1 cellular context compared by ENCODE assay signal in the genomic region with DNA sequence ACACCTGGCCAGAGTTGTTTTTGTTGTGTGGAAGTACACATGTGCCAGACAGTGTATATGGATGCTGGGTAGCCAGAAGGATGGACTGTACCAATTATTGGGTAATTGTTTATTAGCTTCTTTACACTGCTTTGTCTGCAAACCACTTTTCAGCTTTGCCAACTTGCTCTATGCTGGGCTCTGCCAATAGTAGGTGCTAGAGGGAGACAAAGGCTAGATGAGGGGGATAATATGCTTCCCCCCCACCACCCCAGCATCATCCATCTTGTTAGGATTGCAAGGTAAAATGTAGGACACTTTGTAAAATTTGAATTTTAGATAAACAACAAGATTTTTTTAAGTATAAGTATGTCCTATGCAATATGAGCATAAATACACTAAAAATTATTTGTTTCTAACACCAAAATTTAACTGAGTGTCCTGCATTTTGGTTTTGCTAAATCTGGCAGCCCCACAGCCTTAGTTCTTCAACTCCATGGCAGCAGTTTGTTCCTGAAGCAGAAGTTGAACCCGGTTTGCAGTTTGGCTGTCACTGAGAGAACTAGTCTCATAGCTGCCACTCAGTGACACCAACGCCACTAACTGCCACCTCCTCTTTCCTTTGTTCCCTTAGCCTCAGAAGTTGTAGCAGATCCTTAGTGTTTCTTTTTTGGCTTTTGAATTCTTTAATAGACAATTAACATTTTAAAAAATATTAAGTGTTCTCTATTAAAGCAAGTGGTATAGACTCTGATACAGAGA.
TF ChIP-seq lines count a peak whose summit lies in the region.

No MANE protein-coding gene starts in this region.

TF ChIP-seq in GM23338, 12 proteins besides CTCF, POLR2A, EP300 and RAD21 (continued from another document):
- TF ChIP-seq, protein P1, sequence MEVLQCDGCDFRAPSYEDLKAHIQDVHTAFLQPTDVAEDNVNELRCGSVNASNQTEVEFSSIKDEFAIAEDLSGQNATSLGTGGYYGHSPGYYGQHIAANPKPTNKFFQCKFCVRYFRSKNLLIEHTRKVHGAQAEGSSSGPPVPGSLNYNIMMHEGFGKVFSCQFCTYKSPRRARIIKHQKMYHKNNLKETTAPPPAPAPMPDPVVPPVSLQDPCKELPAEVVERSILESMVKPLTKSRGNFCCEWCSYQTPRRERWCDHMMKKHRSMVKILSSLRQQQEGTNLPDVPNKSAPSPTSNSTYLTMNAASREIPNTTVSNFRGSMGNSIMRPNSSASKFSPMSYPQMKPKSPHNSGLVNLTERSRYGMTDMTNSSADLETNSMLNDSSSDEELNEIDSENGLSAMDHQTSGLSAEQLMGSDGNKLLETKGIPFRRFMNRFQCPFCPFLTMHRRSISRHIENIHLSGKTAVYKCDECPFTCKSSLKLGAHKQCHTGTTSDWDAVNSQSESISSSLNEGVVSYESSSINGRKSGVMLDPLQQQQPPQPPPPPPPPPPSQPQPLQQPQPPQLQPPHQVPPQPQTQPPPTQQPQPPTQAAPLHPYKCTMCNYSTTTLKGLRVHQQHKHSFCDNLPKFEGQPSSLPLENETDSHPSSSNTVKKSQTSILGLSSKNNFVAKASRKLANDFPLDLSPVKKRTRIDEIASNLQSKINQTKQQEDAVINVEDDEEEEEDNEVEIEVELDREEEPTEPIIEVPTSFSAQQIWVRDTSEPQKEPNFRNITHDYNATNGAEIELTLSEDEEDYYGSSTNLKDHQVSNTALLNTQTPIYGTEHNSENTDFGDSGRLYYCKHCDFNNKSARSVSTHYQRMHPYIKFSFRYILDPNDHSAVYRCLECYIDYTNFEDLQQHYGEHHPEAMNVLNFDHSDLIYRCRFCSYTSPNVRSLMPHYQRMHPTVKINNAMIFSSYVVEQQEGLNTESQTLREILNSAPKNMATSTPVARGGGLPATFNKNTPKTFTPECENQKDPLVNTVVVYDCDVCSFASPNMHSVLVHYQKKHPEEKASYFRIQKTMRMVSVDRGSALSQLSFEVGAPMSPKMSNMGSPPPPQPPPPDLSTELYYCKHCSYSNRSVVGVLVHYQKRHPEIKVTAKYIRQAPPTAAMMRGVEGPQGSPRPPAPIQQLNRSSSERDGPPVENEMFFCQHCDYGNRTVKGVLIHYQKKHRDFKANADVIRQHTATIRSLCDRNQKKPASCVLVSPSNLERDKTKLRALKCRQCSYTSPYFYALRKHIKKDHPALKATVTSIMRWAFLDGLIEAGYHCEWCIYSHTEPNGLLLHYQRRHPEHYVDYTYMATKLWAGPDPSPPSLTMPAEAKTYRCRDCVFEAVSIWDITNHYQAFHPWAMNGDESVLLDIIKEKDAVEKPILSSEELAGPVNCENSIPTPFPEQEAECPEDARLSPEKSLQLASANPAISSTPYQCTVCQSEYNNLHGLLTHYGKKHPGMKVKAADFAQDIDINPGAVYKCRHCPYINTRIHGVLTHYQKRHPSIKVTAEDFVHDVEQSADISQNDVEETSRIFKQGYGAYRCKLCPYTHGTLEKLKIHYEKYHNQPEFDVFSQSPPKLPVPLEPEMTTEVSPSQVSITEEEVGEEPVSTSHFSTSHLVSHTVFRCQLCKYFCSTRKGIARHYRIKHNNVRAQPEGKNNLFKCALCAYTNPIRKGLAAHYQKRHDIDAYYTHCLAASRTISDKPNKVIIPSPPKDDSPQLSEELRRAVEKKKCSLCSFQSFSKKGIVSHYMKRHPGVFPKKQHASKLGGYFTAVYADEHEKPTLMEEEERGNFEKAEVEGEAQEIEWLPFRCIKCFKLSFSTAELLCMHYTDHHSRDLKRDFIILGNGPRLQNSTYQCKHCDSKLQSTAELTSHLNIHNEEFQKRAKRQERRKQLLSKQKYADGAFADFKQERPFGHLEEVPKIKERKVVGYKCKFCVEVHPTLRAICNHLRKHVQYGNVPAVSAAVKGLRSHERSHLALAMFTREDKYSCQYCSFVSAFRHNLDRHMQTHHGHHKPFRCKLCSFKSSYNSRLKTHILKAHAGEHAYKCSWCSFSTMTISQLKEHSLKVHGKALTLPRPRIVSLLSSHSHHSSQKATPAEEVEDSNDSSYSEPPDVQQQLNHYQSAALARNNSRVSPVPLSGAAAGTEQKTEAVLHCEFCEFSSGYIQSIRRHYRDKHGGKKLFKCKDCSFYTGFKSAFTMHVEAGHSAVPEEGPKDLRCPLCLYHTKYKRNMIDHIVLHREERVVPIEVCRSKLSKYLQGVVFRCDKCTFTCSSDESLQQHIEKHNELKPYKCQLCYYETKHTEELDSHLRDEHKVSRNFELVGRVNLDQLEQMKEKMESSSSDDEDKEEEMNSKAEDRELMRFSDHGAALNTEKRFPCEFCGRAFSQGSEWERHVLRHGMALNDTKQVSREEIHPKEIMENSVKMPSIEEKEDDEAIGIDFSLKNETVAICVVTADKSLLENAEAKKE (CRISPR knock-in tag; IDR thresholded peaks at IDR 0.05), result no peak
- TF ChIP-seq, protein P2, sequence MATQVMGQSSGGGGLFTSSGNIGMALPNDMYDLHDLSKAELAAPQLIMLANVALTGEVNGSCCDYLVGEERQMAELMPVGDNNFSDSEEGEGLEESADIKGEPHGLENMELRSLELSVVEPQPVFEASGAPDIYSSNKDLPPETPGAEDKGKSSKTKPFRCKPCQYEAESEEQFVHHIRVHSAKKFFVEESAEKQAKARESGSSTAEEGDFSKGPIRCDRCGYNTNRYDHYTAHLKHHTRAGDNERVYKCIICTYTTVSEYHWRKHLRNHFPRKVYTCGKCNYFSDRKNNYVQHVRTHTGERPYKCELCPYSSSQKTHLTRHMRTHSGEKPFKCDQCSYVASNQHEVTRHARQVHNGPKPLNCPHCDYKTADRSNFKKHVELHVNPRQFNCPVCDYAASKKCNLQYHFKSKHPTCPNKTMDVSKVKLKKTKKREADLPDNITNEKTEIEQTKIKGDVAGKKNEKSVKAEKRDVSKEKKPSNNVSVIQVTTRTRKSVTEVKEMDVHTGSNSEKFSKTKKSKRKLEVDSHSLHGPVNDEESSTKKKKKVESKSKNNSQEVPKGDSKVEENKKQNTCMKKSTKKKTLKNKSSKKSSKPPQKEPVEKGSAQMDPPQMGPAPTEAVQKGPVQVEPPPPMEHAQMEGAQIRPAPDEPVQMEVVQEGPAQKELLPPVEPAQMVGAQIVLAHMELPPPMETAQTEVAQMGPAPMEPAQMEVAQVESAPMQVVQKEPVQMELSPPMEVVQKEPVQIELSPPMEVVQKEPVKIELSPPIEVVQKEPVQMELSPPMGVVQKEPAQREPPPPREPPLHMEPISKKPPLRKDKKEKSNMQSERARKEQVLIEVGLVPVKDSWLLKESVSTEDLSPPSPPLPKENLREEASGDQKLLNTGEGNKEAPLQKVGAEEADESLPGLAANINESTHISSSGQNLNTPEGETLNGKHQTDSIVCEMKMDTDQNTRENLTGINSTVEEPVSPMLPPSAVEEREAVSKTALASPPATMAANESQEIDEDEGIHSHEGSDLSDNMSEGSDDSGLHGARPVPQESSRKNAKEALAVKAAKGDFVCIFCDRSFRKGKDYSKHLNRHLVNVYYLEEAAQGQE (IDR thresholded peaks at IDR 0.05; ENCODE audit: unreplicated experiment), result no peak
- no peak for TF ChIP-seq ZNF114 (CRISPR knock-in tag; IDR thresholded peaks at IDR 0.05)
- TF ChIP-seq NANOG (IDR thresholded peaks at IDR 0.05; ENCODE audit: borderline replicate concordance), result no peak
- TF ChIP-seq, protein P3, sequence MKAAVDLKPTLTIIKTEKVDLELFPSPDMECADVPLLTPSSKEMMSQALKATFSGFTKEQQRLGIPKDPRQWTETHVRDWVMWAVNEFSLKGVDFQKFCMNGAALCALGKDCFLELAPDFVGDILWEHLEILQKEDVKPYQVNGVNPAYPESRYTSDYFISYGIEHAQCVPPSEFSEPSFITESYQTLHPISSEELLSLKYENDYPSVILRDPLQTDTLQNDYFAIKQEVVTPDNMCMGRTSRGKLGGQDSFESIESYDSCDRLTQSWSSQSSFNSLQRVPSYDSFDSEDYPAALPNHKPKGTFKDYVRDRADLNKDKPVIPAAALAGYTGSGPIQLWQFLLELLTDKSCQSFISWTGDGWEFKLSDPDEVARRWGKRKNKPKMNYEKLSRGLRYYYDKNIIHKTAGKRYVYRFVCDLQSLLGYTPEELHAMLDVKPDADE (IDR thresholded peaks at IDR 0.05), result no peak
